ENCODE assay signal across 8 cellular contexts in the genomic region with DNA sequence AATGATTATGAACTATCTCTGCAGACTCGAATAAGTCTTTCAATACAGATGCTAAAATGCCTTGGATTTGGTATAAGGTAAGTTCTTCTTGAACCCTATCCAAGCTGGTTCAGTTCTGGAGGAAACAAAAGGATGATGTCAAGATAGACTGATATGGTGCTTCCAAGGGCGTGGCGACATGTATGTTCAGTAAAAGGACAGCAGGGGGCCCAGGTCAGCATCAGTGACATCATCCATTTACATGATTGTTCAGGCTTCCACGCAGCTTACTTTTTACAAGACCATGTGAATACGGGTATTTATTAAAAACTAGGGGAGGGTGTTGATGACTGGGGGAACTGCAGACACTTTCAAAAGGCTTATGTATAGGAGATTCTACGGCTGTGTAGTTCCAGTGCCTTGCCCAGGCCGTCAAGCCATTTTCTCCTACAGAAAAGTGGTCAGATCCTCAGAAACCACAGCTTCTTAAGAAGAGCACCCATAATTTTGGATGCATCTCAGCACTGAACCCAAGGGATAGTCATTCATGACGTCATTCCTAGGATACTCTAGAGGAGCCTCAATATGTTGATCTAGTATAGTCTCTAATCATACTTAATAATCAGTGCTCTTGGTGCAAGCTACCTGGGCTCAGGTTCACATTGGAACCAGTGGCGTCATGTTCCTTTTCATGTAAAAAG.
DNase-seq lines count a peak whose midpoint lies in the region; ATAC-seq and TF ChIP-seq lines count a peak whose summit lies in the region.

No MANE protein-coding gene starts in this region.

- DNase-seq in D341Med (ENCODE audit: low spot score): peak; percentile 61
- DNase-seq in NCI-H69 (lab: John Stamatoyannopoulos, UW): peak; percentile 65
- peak; percentile 47 to 56 for DNase-seq in erythroblast (lab: John Stamatoyannopoulos, UW)
- DNase-seq in activated effector memory CD4-positive, alpha-beta T cell treated with anti-CD3 and anti-CD28 coated beads, Interleukin-2, amount 50 U/mL, for 16 hours: no peak
- DNase-seq in NCI-H2107 treated with DMSO at 0.1 percent for 48 hours (lab: John Stamatoyannopoulos, UW; ENCODE audit: unreplicated experiment): no peak

- TF ChIP-seq POLR2A in erythroblast (IDR thresholded peaks at IDR 0.05; ENCODE audit: low read length): no peak

- ATAC-seq in GM19397 (IDR thresholded peaks at IDR 0.05; ENCODE audit: unreplicated experiment) (peak; percentile 48), HG03025 (IDR thresholded peaks at IDR 0.05; ENCODE audit: low FRiP score, unreplicated experiment) (no peak), HG03280 (IDR thresholded peaks at IDR 0.05; ENCODE audit: unreplicated experiment) (no peak)

Comparison
In these comparisons a context has a peak if more than half of its experiments do, and no peak if none do; other contexts are left out.
1. DNase-seq: peak in D341Med (single experiment), NCI-H69 (single experiment) and erythroblast (2 of 2); none in activated effector memory CD4-positive, alpha-beta T cell treated with anti-CD3 and anti-CD28 coated beads, Interleukin-2, amount 50 U/mL, for 16 hours (single experiment) and NCI-H2107 treated with DMSO at 0.1 percent for 48 hours (single experiment).